ENCODE assay signal across 19 cellular contexts in the genomic region with DNA sequence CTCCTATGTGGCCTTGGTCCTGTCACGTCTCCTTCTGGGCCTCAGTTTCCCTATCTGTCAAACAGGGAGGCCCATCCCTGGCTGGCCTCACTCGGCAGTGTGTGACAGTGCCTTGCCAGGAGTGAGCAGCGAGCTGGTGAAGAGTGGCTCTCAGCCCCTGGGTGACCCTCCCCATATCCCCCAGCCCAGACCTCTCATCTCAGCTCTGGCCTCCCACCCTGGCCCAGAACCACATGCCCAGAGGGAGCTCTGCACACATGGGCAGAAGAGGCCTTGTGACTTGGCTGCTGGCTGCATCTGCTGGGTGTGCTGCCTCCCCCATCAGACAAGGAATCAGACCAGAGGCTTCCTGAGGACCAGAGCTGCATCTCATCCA. TPM values are rescaled to one million over a fixed set of nuclear protein-coding genes. Genes with fewer than 3 reads are reported as not detected.
DNase-seq lines count a peak whose midpoint lies in the region; ATAC-seq, FAIRE-seq and TF ChIP-seq lines count a peak whose summit lies in the region.
"Had no signal": no experiment of that assay in that cellular context is flagged by ENCODE, and none has a peak within 500 bp of the region (broad histone marks: within the 10 kb centered on the region; RNA-seq: fewer than 3 reads in every experiment).

No MANE protein-coding gene starts in this region.

- peaks cover 5% of the 10 kb centered on the region for H3K9me3 Mint-ChIP-seq in CD4-positive, alpha-beta T cell
- peaks cover 10% of the 10 kb centered on the region for H3K9me3 Mint-ChIP-seq in osteocyte (ENCODE audit: unreplicated experiment)

- H3K4me3 ChIP-seq in A549: no peak overlapping the region
- H3K4me3 ChIP-seq: MG63, SJCRH30 had no signal

- no peak overlapping the region for H3K4me2 ChIP-seq in A549

- no peak for DNase-seq in A549 (ENCODE audit: low read depth in 1 of 2, low spot score in 1 of 2)
- no peak for DNase-seq in CD4-positive, alpha-beta T cell
- no peak for DNase-seq in T-helper 17 cell
- peak; percentile 72 for DNase-seq in osteocyte (ENCODE audit: extremely low spot score, unreplicated experiment)
- DNase-seq in GM20000 (ENCODE audit: low spot score): no peak
- no peak for DNase-seq in DMS 273 treated with DMSO at 0.1 percent for 48 hours (lab: John Stamatoyannopoulos, UW)
- DNase-seq in activated CD4-positive, alpha-beta T cell treated with anti-CD3 and anti-CD28 coated beads for 1 hour: no peak
- DNase-seq: DMS153, GDM1, GOT3, NCI-H1048, NCI-H1436, NCI-H1930, NCI-H524 treated with DMSO at 0.1 percent for 48 hours, PC-3, SJCRH30 had no signal

- no CpG with 5 or more reads among the region's 3 CpGs for WGBS in A549 (ENCODE audit: missing lambda C conversion rate)

- no peaks in the 10 kb centered on the region; the same call in 2 of the 3 replicates for H3K9me3 ChIP-seq in A549
- no peaks in the 10 kb centered on the region for H3K9me3 ChIP-seq in CD4-positive, alpha-beta T cell (ENCODE audit: control insufficient read depth, low read length)
- no peaks in the 10 kb centered on the region for H3K9me3 ChIP-seq in T-helper 17 cell (ENCODE audit: control insufficient read depth, low read length, poor library complexity, severe bottlenecking)

- no peaks in the 10 kb centered on the region for H3K36me3 Mint-ChIP-seq in CD4-positive, alpha-beta T cell (ENCODE audit: low read depth)
- H3K36me3 Mint-ChIP-seq in T-helper 17 cell (ENCODE audit: low read depth) (no peaks in the 10 kb centered on the region), osteocyte (ENCODE audit: unreplicated experiment) (peaks cover 5% of the 10 kb centered on the region)

- no peak for TF ChIP-seq RAD21 in A549 (conservative IDR thresholded peaks at IDR 0.05 in 1 of 2, IDR thresholded peaks at IDR 0.05 in 1 of 2)

- no peak for TF ChIP-seq EP300 in A549 (IDR thresholded peaks at IDR 0.05)

- TF ChIP-seq CTCF in A549 (IDR thresholded peaks at IDR 0.05) (no peak), osteocyte (IDR thresholded peaks at IDR 0.05) (no peak), GM20000 (IDR thresholded peaks at IDR 0.05; ENCODE audit: extremely low read depth, missing control alignments) (no peak)
- TF ChIP-seq CTCF in CD4-positive, alpha-beta T cell (IDR thresholded peaks at IDR 0.05): no peak

- peak overlapping the region; percentile 38 to 81; a peak in 5 of 6 replicates for H3K27ac ChIP-seq in A549
- H3K27ac ChIP-seq in CD4-positive, alpha-beta T cell (ENCODE audit: low read depth, low read length): no peak overlapping the region
- H3K27ac ChIP-seq: SJCRH30 had no signal

- peaks cover 46% of the 10 kb centered on the region for H3K4me1 Mint-ChIP-seq in CD4-positive, alpha-beta T cell (ENCODE audit: low read depth)
- H3K4me1 Mint-ChIP-seq in T-helper 17 cell (peaks cover 19% of the 10 kb centered on the region), osteocyte (ENCODE audit: unreplicated experiment) (peaks cover 32% of the 10 kb centered on the region)

- FAIRE-seq in A549 (lab: Jason Lieb, UNC): no peak

- TF ChIP-seq POLR2A in A549 (IDR thresholded peaks at IDR 0.05; ENCODE audit: low read length): no peak

- CTCF ChIA-PET in A549 (lab: Yijun Ruan, JAX): interaction anchor here (1.1 to 2.2 kb wide), 4 partner anchors 13 to 88 kb away, joined by 3 to 13 read pairs (median 4); no protein-coding TSS in a partner anchor
- CTCF ChIA-PET in CD4-positive, alpha-beta T cell (lab: Charles Lee): interaction anchor here (1.3 kb wide), 1 partner anchor 14 kb away, joined by 3 read pairs; no protein-coding TSS in a partner anchor

- intact Hi-C loops in CD4-positive, alpha-beta T cell (cut with DNase I, micrococcal nuclease): no loop called here

- ATAC-seq in A549 (no peak), T-helper 17 cell (no peak), GM21390 (IDR thresholded peaks at IDR 0.05; ENCODE audit: unreplicated experiment) (no peak)
- ATAC-seq in CD4-positive, alpha-beta T cell (ENCODE audit: poor library complexity): no peak
- ATAC-seq: PC-3 had no signal

- H3K4me1 ChIP-seq in A549: peaks cover 24% of the 10 kb centered on the region

- POLR2A ChIA-PET in A549 (lab: Yijun Ruan, JAX): no interaction called here
- POLR2A ChIA-PET in CD4-positive, alpha-beta T cell (lab: Charles Lee): no interaction called here

- H3K27me3 Mint-ChIP-seq in CD4-positive, alpha-beta T cell: no peaks in the 10 kb centered on the region
- no peaks in the 10 kb centered on the region for H3K27me3 Mint-ChIP-seq in T-helper 17 cell
- H3K27me3 Mint-ChIP-seq in osteocyte (ENCODE audit: unreplicated experiment): no peaks in the 10 kb centered on the region

- no peak overlapping the region for H3K4me3 Mint-ChIP-seq in CD4-positive, alpha-beta T cell
- H3K4me3 Mint-ChIP-seq in T-helper 17 cell (no peak overlapping the region), osteocyte (ENCODE audit: unreplicated experiment) (no peak overlapping the region)
- H3K4me3 Mint-ChIP-seq: CD14-positive monocyte had no signal

- peak overlapping the region; percentile 42 for H3K27ac Mint-ChIP-seq in CD4-positive, alpha-beta T cell
- H3K27ac Mint-ChIP-seq in T-helper 17 cell (peak overlapping the region; percentile 47), osteocyte (ENCODE audit: unreplicated experiment) (no peak overlapping the region)

- H3K27me3 ChIP-seq in CD4-positive, alpha-beta T cell (ENCODE audit: control insufficient read depth, insufficient read depth, low read length): no peaks in the 10 kb centered on the region
- H3K27me3 ChIP-seq: MG63, SJCRH30 had no signal

TF ChIP-seq in A549, 52 proteins besides CTCF, POLR2A, EP300 and RAD21:
- TF ChIP-seq PHF8 (IDR thresholded peaks at IDR 0.05; ENCODE audit: borderline replicate concordance, low read depth): no peak
- no peak for TF ChIP-seq GATA3 (IDR thresholded peaks at IDR 0.05; ENCODE audit: borderline replicate concordance)
- TF ChIP-seq CBX8 (IDR thresholded peaks at IDR 0.05): no peak
TF ChIP-seq in A549: peak in this region for 0.

RNA-seq across cellular contexts. Expression of a gene that starts 19.5 kb away (rescaled TPM):
- polyA plus RNA-seq in A549 (2011; rRNA removed) (1.1 and 1.4 TPM in 2 replicates), A549 (2017; fragmentation: RNase III; extraction: RNeasy Plus Mini Kit Qiagen cat#74134 plus additional on column Dnase treatment) (1.7 to 2.3 TPM (median 2.0 TPM) in 3 replicates)
- polyA plus RNA-seq in A549 (2012; cell fraction: cytosol; rRNA removed): 1.4 and 1.6 TPM in 2 replicates
- polyA plus RNA-seq in A549 (2012; cell fraction: nucleus; rRNA removed): 3.8 and 4.0 TPM in 2 replicates
- polyA minus RNA-seq in A549 (2011; rRNA and poly(A)+ RNA removed): 0.92 and 1.5 TPM in 2 replicates
- total RNA-seq in CD4-positive, alpha-beta T cell: not detected
- total RNA-seq in T-helper 17 cell (not detected), osteocyte (1.2 and 1.7 TPM in 2 replicates)
- polyA plus RNA-seq: CD14-positive monocyte had no signal
